2 cellular contexts compared by ENCODE assay signal in genomic region chr3:186081678-186082077, GRCh38.
TF ChIP-seq lines count a peak whose summit lies in the region.

No MANE protein-coding gene starts in this region.

TF ChIP-seq in GM23338, 12 proteins besides CTCF, POLR2A, EP300 and RAD21:
- TF ChIP-seq STAT1 (IDR thresholded peaks at IDR 0.05; ENCODE audit: unreplicated experiment) (no peak), JUNB (IDR thresholded peaks at IDR 0.05; ENCODE audit: unreplicated experiment) (no peak), ZNF462 (CRISPR knock-in tag; IDR thresholded peaks at IDR 0.05) (no peak), ETS1 (IDR thresholded peaks at IDR 0.05) (no peak), POLR2AphosphoS5 (IDR thresholded peaks at IDR 0.05; ENCODE audit: low read depth) (no peak), CREB1 (CRISPR knock-in tag; IDR thresholded peaks at IDR 0.05; ENCODE audit: low read depth) (no peak), EZH2phosphoT487 (IDR thresholded peaks at IDR 0.05; ENCODE audit: unreplicated experiment) (no peak), ZNF331 (CRISPR knock-in tag; IDR thresholded peaks at IDR 0.05; ENCODE audit: low read depth) (no peak), NANOG (IDR thresholded peaks at IDR 0.05; ENCODE audit: borderline replicate concordance) (no peak), REST (IDR thresholded peaks at IDR 0.05; ENCODE audit: unreplicated experiment) (no peak), ZNF114 (CRISPR knock-in tag; IDR thresholded peaks at IDR 0.05) (no peak)

TF ChIP-seq in H1, 55 proteins besides CTCF, POLR2A, EP300 and RAD21:
- TF ChIP-seq CEBPB (IDR thresholded peaks at IDR 0.05; ENCODE audit: low read depth, low read length) (0 out of 2 replicates have a peak, but pooled peaks have one; percentile 5), CTBP2 (IDR thresholded peaks at IDR 0.05; ENCODE audit: borderline replicate concordance, insufficient read depth, insufficient read length, low read length) (no peak)
